In the genomic region with DNA sequence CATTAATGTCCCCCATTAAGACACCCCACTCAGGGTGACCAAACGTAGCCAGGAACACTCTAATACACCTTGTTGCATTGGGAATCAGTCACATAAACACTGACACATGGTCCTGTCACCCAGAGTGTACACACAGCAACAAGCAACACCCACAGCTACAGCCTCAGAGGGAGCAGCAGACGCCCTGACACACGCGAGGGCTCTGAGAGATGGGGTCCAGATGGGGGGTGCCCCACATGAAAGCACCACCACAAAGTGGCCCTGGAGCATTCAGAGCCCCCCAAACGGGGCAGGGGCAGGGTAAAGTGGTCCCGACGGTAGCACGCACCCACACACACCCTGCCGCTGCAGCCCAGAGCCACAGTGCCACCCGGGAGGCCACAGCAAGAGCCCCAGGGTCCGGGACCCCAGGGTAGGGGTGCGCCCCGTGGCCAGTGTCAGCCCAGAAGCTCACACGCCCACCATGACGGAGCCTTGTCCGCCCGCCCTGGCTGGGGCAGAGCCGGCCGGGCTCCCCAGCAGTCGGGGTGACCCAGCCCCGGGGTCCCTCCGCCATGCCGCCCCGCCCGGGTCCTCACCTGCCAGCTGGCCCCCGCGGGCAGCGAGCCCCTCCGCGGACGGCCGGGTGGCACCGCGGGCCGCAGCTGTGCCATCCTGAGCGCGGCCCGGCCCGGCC, we compare ENCODE assay signal across 9 cellular contexts. TPM values are rescaled to one million over a fixed set of nuclear protein-coding genes. Genes with fewer than 3 reads are reported as not detected.
A peak's percentile ranks its signal among the peaks of the same experiment; 100 is the strongest.
DNase-seq lines count a peak whose midpoint lies in the region; ATAC-seq and TF ChIP-seq lines count a peak whose summit lies in the region.
"Had no signal": no experiment of that assay in that cellular context is flagged by ENCODE, and none has a peak within 500 bp of the region (broad histone marks: within the 10 kb centered on the region; RNA-seq: fewer than 3 reads in every experiment).

No MANE protein-coding gene starts in this region.

- no peaks in the 10 kb centered on the region for H3K9me3 ChIP-seq in CD8-positive, alpha-beta T cell (ENCODE audit: low read length)
- H3K9me3 ChIP-seq in PC-3 (ENCODE audit: low read length), result no peaks in the 10 kb centered on the region

- H3K27ac Mint-ChIP-seq in CD8-positive, alpha-beta T cell, result no peak overlapping the region
- H3K27ac Mint-ChIP-seq in endothelial cell (ENCODE audit: unreplicated experiment) (no peak overlapping the region), nephron progenitor cell (no peak overlapping the region)

- H3K4me3 ChIP-seq in CD8-positive, alpha-beta T cell (ENCODE audit: low read depth, low read length), result no peak overlapping the region
- H3K4me3 ChIP-seq in PC-3 (ENCODE audit: low read length), result peak overlapping the region; percentile 76

- ATAC-seq in CD8-positive, alpha-beta T cell, result no peak
- peak; percentile 61 for ATAC-seq in PC-3
- no peak; the same call in 1 of the 3 replicates for ATAC-seq in SK-N-SH treated with all-trans-retinoic acid at 6 μM for 48 hours

- no TSS peak for BruUV-seq in PC-3 (replicated peaks; lab: Mats Ljungman, UMichigan)

- peak overlapping the region; percentile 59; the same call in 1 of the 2 replicates for H2AFZ ChIP-seq in PC-3 (ENCODE audit: low read length)

- peak overlapping the region; percentile 33 for H3K4me3 Mint-ChIP-seq in CD8-positive, alpha-beta T cell
- H3K4me3 Mint-ChIP-seq in endothelial cell (ENCODE audit: unreplicated experiment) (peak overlapping the region; percentile 85), nephron progenitor cell (peak overlapping the region; percentile 73)

- H3K9me3 Mint-ChIP-seq in CD8-positive, alpha-beta T cell, result no peaks in the 10 kb centered on the region
- H3K9me3 Mint-ChIP-seq in endothelial cell (ENCODE audit: unreplicated experiment) (no peaks in the 10 kb centered on the region), nephron progenitor cell (no peaks in the 10 kb centered on the region)

- H3K36me3 Mint-ChIP-seq in CD8-positive, alpha-beta T cell, result no peaks in the 10 kb centered on the region
- H3K36me3 Mint-ChIP-seq in endothelial cell (ENCODE audit: low read depth, unreplicated experiment), result no peaks in the 10 kb centered on the region
- H3K36me3 Mint-ChIP-seq in nephron progenitor cell (ENCODE audit: low read depth), result no peaks in the 10 kb centered on the region

- H3K9me2 ChIP-seq in PC-3 (replicated peaks; ENCODE audit: low read length), result no peaks in the 10 kb centered on the region

- H3K4me1 Mint-ChIP-seq in CD8-positive, alpha-beta T cell (ENCODE audit: low read depth), result peaks cover 8% of the 10 kb centered on the region
- H3K4me1 Mint-ChIP-seq in endothelial cell (ENCODE audit: unreplicated experiment), result peaks cover 4% of the 10 kb centered on the region
- H3K4me1 Mint-ChIP-seq in nephron progenitor cell, result peaks cover 23% of the 10 kb centered on the region

- no peaks in the 10 kb centered on the region for H3K27me3 ChIP-seq in CD8-positive, alpha-beta T cell (ENCODE audit: insufficient read depth, low read length)
- no peaks in the 10 kb centered on the region for H3K27me3 ChIP-seq in PC-3 (ENCODE audit: low read length)

- CTCF ChIA-PET in CD8-positive, alpha-beta T cell (lab: Charles Lee), result no interaction called here
- CTCF ChIA-PET in PC-3 (lab: Charles Lee), result no interaction called here

- no peak for TF ChIP-seq CTCF in CD8-positive, alpha-beta T cell (IDR thresholded peaks at IDR 0.05)
- TF ChIP-seq CTCF in PC-3 (conservative IDR thresholded peaks at IDR 0.05; ENCODE audit: low read depth, low read length) (no peak), endothelial cell (IDR thresholded peaks at IDR 0.05; ENCODE audit: unreplicated experiment) (no peak), nephron progenitor cell (IDR thresholded peaks at IDR 0.05) (no peak)

- no peaks in the 10 kb centered on the region for H3K79me2 ChIP-seq in PC-3 (ENCODE audit: low read length)

- no peaks in the 10 kb centered on the region for H3F3A ChIP-seq in PC-3 (ENCODE audit: low read length, unreplicated experiment)

- peaks cover 35% of the 10 kb centered on the region for H3K27me3 Mint-ChIP-seq in CD8-positive, alpha-beta T cell (ENCODE audit: low read depth)
- H3K27me3 Mint-ChIP-seq in endothelial cell (ENCODE audit: unreplicated experiment) (peaks cover 15% of the 10 kb centered on the region), nephron progenitor cell (ENCODE audit: low read depth, poor library complexity) (peaks cover 64% of the 10 kb centered on the region)

- POLR2A ChIA-PET in CD8-positive, alpha-beta T cell (lab: Charles Lee), result no interaction called here
- POLR2A ChIA-PET in PC-3 (lab: Charles Lee; ENCODE audit: unreplicated experiment), result interaction anchor here (0.6 kb wide), 1 partner anchor 159 kb away, joined by 4 read pairs; no protein-coding TSS in a partner anchor

- intact Hi-C loops in CD8-positive, alpha-beta T cell (cut with DNase I, micrococcal nuclease), result no loop called here
- intact Hi-C loops in PC-3 (cut with micrococcal nuclease), result no loop called here

- H4K20me1 ChIP-seq in PC-3 (ENCODE audit: low read length), result no peaks in the 10 kb centered on the region

- H3K4me2 ChIP-seq in PC-3 (ENCODE audit: low read length), result peak overlapping the region; percentile 94

- H3K36me3 ChIP-seq in CD8-positive, alpha-beta T cell (ENCODE audit: insufficient read depth, low read length), result no peaks in the 10 kb centered on the region
- no peaks in the 10 kb centered on the region for H3K36me3 ChIP-seq in PC-3 (ENCODE audit: low read depth, low read length)

- no peak for DNase-seq in CD8-positive, alpha-beta T cell
- peak; percentile 29 for DNase-seq in PC-3
- DNase-seq in endothelial cell (ENCODE audit: low spot score), result no peak
- no peak for DNase-seq in nephron progenitor cell
- DNase-seq in NCI-H69 (lab: John Stamatoyannopoulos, UW), result no peak
- DNase-seq in NCI-H446 (lab: John Stamatoyannopoulos, UW), result no peak
- DNase-seq in nucleus accumbens (lab: John Stamatoyannopoulos, UW), result no peak
- DNase-seq: NCI-H1092 treated with DMSO at 0.1 percent for 48 hours had no signal

- no peaks in the 10 kb centered on the region for H3K4me1 ChIP-seq in CD8-positive, alpha-beta T cell (ENCODE audit: insufficient read depth, low read length)
- H3K4me1 ChIP-seq in PC-3 (ENCODE audit: insufficient read depth, low read length), result peaks cover 33% of the 10 kb centered on the region

- no peak overlapping the region; the same call in 1 of the 2 replicates for H3K9ac ChIP-seq in PC-3 (ENCODE audit: low read length)

- H3K27ac ChIP-seq in CD8-positive, alpha-beta T cell (ENCODE audit: low read depth, low read length), result no peak overlapping the region
- H3K27ac ChIP-seq in PC-3 (ENCODE audit: low read length), result no peak overlapping the region

TF ChIP-seq in SK-N-SH treated with all-trans-retinoic acid at 6 μM for 48 hours, 23 proteins besides CTCF, POLR2A, EP300 and RAD21:
- TF ChIP-seq TOX (CRISPR knock-in tag; IDR thresholded peaks at IDR 0.05; ENCODE audit: borderline replicate concordance) (no peak), ZNF8 (CRISPR knock-in tag; IDR thresholded peaks at IDR 0.05) (no peak), ZNF70 (CRISPR knock-in tag; IDR thresholded peaks at IDR 0.05) (no peak), ZC3H10 (CRISPR knock-in tag; IDR thresholded peaks at IDR 0.05) (no peak), PPARA (CRISPR knock-in tag; IDR thresholded peaks at IDR 0.05; ENCODE audit: borderline replicate concordance) (no peak), CSRNP3 (CRISPR knock-in tag; IDR thresholded peaks at IDR 0.05) (no peak), GLIS3 (CRISPR knock-in tag; IDR thresholded peaks at IDR 0.05) (no peak), SNAI2 (CRISPR knock-in tag; IDR thresholded peaks at IDR 0.05) (no peak), POU6F1 (CRISPR knock-in tag; IDR thresholded peaks at IDR 0.05; ENCODE audit: borderline replicate concordance, low read depth) (no peak), OSR1 (CRISPR knock-in tag; IDR thresholded peaks at IDR 0.05) (no peak)

RNA-seq across cellular contexts. Expression of gene RAP1GAP, which starts 47.3 kb away (rescaled TPM):
- under 1 TPM; 0.19 to 0.31 TPM for total RNA-seq in CD8-positive, alpha-beta T cell
- total RNA-seq in PC-3 (2014; rRNA removed), result 12.1 and 12.3 TPM in 2 replicates
- 0.56 TPM for total RNA-seq in endothelial cell (ENCODE audit: unreplicated experiment)

Comparison
In these comparisons a context has a peak if more than half of its experiments do, and no peak if none do; other contexts are left out.
1. H3K4me3 Mint-ChIP-seq: peak in every context shown above with its lines; median percentile 85 in endothelial cell; 73 in nephron progenitor cell; 33 in CD8-positive, alpha-beta T cell.